Comparison of ENCODE assay signal across 8 cellular contexts in genomic region chr19:30227661-30228112, GRCh38.
A peak's percentile ranks its signal among the peaks of the same experiment; 100 is the strongest.
DNase-seq lines count a peak whose midpoint lies in the region; ATAC-seq and TF ChIP-seq lines count a peak whose summit lies in the region.

No MANE protein-coding gene starts in this region.

- peak overlapping the region; percentile 89 for H2AFZ ChIP-seq in KMS-11 (ENCODE audit: low read depth)

- 0 out of 2 replicates have a peak, but pooled peaks have one; percentile 28 for TF ChIP-seq CTCF in KMS-11 (conservative IDR thresholded peaks at IDR 0.05; ENCODE audit: low read depth, low read length)

- H3K4me3 ChIP-seq in KMS-11 (IDR thresholded peaks at IDR 0.05; ENCODE audit: insufficient read depth, low read depth, low read length): no peak overlapping the region

- no peaks in the 10 kb centered on the region for H3K36me3 ChIP-seq in KMS-11 (ENCODE audit: insufficient read depth)

- peak; percentile 82 for ATAC-seq in GM19467 (IDR thresholded peaks at IDR 0.05; ENCODE audit: unreplicated experiment)
- ATAC-seq in activated CD4-positive, CD25-positive, alpha-beta regulatory T cell treated with anti-CD3 and anti-CD28 coated beads, Interleukin-2, amount 50 U/mL, for 24 hours: peak; percentile 62 to 63

- no peaks in the 10 kb centered on the region for H3K79me2 ChIP-seq in KMS-11 (ENCODE audit: insufficient read depth, low read depth)

- H3K4me2 ChIP-seq in KMS-11: peak overlapping the region; percentile 97

- peak overlapping the region; percentile 29; the same call in 1 of the 2 replicates for H3K9ac ChIP-seq in KMS-11

- H3K27ac ChIP-seq in KMS-11: no peak overlapping the region

- H4K20me1 ChIP-seq in KMS-11 (ENCODE audit: insufficient read depth): no peaks in the 10 kb centered on the region

- peaks cover 52% of the 10 kb centered on the region for H3K27me3 ChIP-seq in KMS-11 (ENCODE audit: insufficient read depth, low read depth)

- no peaks in the 10 kb centered on the region for H3K4me1 ChIP-seq in KMS-11 (ENCODE audit: low read depth, poor library complexity, severe bottlenecking)

- DNase-seq in D341Med (ENCODE audit: low spot score) (peak; percentile 90), epidermal melanocyte (ENCODE audit: insufficient read length, low spot score) (peak; percentile 82), midbrain (lab: John Stamatoyannopoulos, UW) (peak; percentile 81), stromal cell of bone marrow (ENCODE audit: low read depth) (peak; percentile 20), NCI-H1694 treated with DMSO at 0.1 percent for 48 hours (lab: John Stamatoyannopoulos, UW) (no peak)
